ENCODE assay signal across 2 cellular contexts in the genomic region with DNA sequence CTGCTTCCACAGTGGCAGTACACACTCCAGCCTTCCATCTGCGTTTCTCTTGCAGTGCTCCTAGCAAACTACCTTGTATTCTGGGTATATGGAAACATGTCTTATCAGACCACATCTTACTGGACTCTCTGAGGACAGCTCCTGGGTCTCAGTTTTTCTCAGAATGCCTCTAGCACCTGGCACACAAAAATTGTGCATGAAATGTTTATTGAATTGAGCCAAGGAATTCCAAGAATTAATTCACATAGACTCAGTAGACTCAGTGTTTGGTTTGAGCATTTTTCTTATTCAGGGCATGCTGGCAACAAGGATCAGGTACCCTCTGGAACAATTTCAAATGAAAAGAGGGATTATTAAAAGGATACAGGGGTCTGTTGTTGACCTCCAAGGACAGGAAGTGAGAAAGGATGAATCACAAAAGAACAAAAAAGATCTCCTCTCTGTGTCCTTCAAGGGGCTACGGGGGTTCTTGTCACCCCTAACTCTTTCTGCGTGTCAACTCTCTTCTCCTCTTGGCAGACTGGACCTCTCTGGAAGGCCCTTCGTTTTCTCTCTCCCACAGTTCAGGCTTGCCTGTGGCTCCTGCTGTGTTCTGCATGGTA.
TF ChIP-seq lines count a peak whose summit lies in the region.

No MANE protein-coding gene starts in this region.

TF ChIP-seq in GM12891, 5 proteins besides CTCF, POLR2A, EP300 and RAD21:
- peak; percentile 76 for TF ChIP-seq SPI1 (IDR thresholded peaks at IDR 0.05; ENCODE audit: low read depth, low read length)
- TF ChIP-seq PAX5 (IDR thresholded peaks at IDR 0.05; ENCODE audit: insufficient read depth, low read length, severe bottlenecking): no peak

TF ChIP-seq in IMR-90, 13 proteins besides CTCF, POLR2A, EP300 and RAD21:
- TF ChIP-seq BHLHE40 (IDR thresholded peaks at IDR 0.05; ENCODE audit: low read depth, low read length) (no peak), MAFK (IDR thresholded peaks at IDR 0.05; ENCODE audit: low read depth, low read length) (no peak), CEBPB (IDR thresholded peaks at IDR 0.05; ENCODE audit: low read depth, low read length) (no peak)
